In genomic region chr2:95207111-95207961, GRCh38 we compare ENCODE assay signal across 1 cellular context.
TF ChIP-seq lines count a peak whose summit lies in the region.

Gene ZNF892 (plus strand): TSS chr2:95207521. CDS start chr2:95207816, 295 bp downstream.

TF ChIP-seq in WTC11, 78 proteins besides CTCF, POLR2A, EP300 and RAD21 (continued from another document):
- TF ChIP-seq FOXP4 (CRISPR knock-in tag; IDR thresholded peaks at IDR 0.05) (no peak; the same call in 1 of the 2 replicates), NFYB (CRISPR knock-in tag; conservative IDR thresholded peaks at IDR 0.05; ENCODE audit: low read depth) (no peak), FOXJ3 (CRISPR knock-in tag; IDR thresholded peaks at IDR 0.05; ENCODE audit: borderline replicate concordance) (no peak), NR3C1 (CRISPR knock-in tag; conservative IDR thresholded peaks at IDR 0.05; ENCODE audit: low read depth) (no peak), ZNF423 (CRISPR knock-in tag; IDR thresholded peaks at IDR 0.05) (no peak), GTF2I (CRISPR knock-in tag; conservative IDR thresholded peaks at IDR 0.05) (no peak), SOX15 (CRISPR knock-in tag; IDR thresholded peaks at IDR 0.05) (no peak), ZMAT4 (CRISPR knock-in tag; IDR thresholded peaks at IDR 0.05) (no peak), ARID4B (CRISPR knock-in tag; IDR thresholded peaks at IDR 0.05; ENCODE audit: borderline replicate concordance) (no peak; the same call in 1 of the 2 replicates), TEAD1 (CRISPR knock-in tag; IDR thresholded peaks at IDR 0.05) (0 out of 2 replicates have a peak, but pooled peaks have one; percentile 28), TCF7 (CRISPR knock-in tag; IDR thresholded peaks at IDR 0.05; ENCODE audit: low read depth) (no peak), HMGA2 (CRISPR knock-in tag; IDR thresholded peaks at IDR 0.05) (no peak), GRHL2 (CRISPR knock-in tag; IDR thresholded peaks at IDR 0.05; ENCODE audit: insufficient replicate concordance, severe bottlenecking) (no peak), ZNF671 (CRISPR knock-in tag; IDR thresholded peaks at IDR 0.05) (no peak), OVOL2 (CRISPR knock-in tag; IDR thresholded peaks at IDR 0.05; ENCODE audit: borderline replicate concordance) (no peak), FOXP1 (CRISPR knock-in tag; IDR thresholded peaks at IDR 0.05; ENCODE audit: borderline replicate concordance) (peak; percentile 31; the same call in 1 of the 2 replicates), ZNF317 (CRISPR knock-in tag; IDR thresholded peaks at IDR 0.05; ENCODE audit: borderline replicate concordance, low read depth) (0 out of 2 replicates have a peak, but pooled peaks have one; percentile 10), ZNF512 (CRISPR knock-in tag; IDR thresholded peaks at IDR 0.05; ENCODE audit: borderline replicate concordance) (no peak), ZBTB21 (CRISPR knock-in tag; IDR thresholded peaks at IDR 0.05; ENCODE audit: borderline replicate concordance) (0 out of 2 replicates have a peak, but pooled peaks have one; percentile 76), NFE2L1 (CRISPR knock-in tag; IDR thresholded peaks at IDR 0.05) (no peak), SMAD4 (CRISPR knock-in tag; IDR thresholded peaks at IDR 0.05) (0 out of 2 replicates have a peak, but pooled peaks have one; percentile 57), NR1H2 (CRISPR knock-in tag; IDR thresholded peaks at IDR 0.05) (no peak), GABPB1 (CRISPR knock-in tag; IDR thresholded peaks at IDR 0.05) (no peak), HMGXB4 (CRISPR knock-in tag; IDR thresholded peaks at IDR 0.05) (no peak), USF1 (CRISPR knock-in tag; IDR thresholded peaks at IDR 0.05) (peak; percentile 55), STAT6 (CRISPR knock-in tag; conservative IDR thresholded peaks at IDR 0.05; ENCODE audit: low read depth) (no peak), ATF1 (CRISPR knock-in tag; IDR thresholded peaks at IDR 0.05) (no peak), ZSCAN18 (CRISPR knock-in tag; IDR thresholded peaks at IDR 0.05) (no peak), ATF3 (CRISPR knock-in tag; conservative IDR thresholded peaks at IDR 0.05) (no peak), USF2 (CRISPR knock-in tag; IDR thresholded peaks at IDR 0.05) (peak; percentile 40), E2F4 (CRISPR knock-in tag; IDR thresholded peaks at IDR 0.05; ENCODE audit: borderline replicate concordance, low read depth) (no peak), ESRRA (CRISPR knock-in tag; IDR thresholded peaks at IDR 0.05; ENCODE audit: borderline replicate concordance) (no peak)
